1 cellular context compared by ENCODE assay signal in the genomic region with DNA sequence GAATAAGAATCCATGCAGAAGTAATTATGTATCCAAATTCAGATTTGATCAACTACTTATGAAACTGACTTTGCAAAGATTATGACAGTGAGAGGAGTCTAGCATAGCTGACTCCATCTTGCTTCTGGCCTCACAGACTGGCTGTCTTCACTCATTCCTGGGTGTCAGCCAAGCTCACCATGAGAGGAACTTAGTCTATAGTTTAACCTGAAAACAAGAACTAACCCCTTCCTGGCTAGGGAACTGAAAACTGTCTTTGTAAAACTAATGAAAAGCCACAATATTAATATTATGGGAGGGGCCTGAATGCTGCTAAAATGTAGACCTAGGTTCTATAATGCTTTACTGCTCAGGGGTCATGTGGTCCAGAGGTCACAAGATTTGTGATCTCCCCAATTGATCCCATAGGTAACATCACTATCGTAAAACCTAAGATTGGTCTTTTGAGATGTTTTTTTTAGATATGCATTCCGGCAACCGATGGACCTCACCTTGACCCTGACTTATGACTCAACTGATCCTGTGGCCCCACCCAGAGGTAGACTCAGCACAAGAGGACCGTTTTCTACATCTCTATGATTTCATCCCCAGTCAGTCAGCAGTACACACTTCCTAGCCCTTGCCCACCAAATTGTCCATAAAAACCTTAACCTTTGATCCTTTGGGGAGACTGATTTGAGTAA.
TF ChIP-seq lines count a peak whose summit lies in the region.

No MANE protein-coding gene starts in this region.

TF ChIP-seq in GM12878, 131 proteins besides CTCF, POLR2A, EP300 and RAD21 (continued from another document and continues in another):
- TF ChIP-seq, protein P1, sequence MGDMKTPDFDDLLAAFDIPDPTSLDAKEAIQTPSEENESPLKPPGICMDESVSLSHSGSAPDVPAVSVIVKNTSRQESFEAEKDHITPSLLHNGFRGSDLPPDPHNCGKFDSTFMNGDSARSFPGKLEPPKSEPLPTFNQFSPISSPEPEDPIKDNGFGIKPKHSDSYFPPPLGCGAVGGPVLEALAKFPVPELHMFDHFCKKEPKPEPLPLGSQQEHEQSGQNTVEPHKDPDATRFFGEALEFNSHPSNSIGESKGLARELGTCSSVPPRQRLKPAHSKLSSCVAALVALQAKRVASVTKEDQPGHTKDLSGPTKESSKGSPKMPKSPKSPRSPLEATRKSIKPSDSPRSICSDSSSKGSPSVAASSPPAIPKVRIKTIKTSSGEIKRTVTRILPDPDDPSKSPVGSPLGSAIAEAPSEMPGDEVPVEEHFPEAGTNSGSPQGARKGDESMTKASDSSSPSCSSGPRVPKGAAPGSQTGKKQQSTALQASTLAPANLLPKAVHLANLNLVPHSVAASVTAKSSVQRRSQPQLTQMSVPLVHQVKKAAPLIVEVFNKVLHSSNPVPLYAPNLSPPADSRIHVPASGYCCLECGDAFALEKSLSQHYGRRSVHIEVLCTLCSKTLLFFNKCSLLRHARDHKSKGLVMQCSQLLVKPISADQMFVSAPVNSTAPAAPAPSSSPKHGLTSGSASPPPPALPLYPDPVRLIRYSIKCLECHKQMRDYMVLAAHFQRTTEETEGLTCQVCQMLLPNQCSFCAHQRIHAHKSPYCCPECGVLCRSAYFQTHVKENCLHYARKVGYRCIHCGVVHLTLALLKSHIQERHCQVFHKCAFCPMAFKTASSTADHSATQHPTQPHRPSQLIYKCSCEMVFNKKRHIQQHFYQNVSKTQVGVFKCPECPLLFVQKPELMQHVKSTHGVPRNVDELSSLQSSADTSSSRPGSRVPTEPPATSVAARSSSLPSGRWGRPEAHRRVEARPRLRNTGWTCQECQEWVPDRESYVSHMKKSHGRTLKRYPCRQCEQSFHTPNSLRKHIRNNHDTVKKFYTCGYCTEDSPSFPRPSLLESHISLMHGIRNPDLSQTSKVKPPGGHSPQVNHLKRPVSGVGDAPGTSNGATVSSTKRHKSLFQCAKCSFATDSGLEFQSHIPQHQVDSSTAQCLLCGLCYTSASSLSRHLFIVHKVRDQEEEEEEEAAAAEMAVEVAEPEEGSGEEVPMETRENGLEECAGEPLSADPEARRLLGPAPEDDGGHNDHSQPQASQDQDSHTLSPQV (IDR thresholded peaks at IDR 0.05), result peak; percentile 99
- TF ChIP-seq NRF1 (conservative IDR thresholded peaks at IDR 0.05; ENCODE audit: low read depth, low read length) (no peak), NR2C1 (IDR thresholded peaks at IDR 0.05) (no peak; the same call in 1 of the 2 replicates), CREM (IDR thresholded peaks at IDR 0.05; ENCODE audit: low read depth) (no peak), ZNF274 (IDR thresholded peaks at IDR 0.05; ENCODE audit: insufficient read depth, insufficient read length) (no peak), EZH2 (IDR thresholded peaks at IDR 0.05; ENCODE audit: borderline replicate concordance, control insufficient read depth, low read depth, low read length) (no peak), SPI1 (IDR thresholded peaks at IDR 0.05; ENCODE audit: borderline replicate concordance, insufficient read depth, low read depth, low read length) (peak; percentile 91), TCF3 (IDR thresholded peaks at IDR 0.05; ENCODE audit: borderline replicate concordance, insufficient read depth, low read depth, low read length) (no peak), YY1 (IDR thresholded peaks at IDR 0.05; ENCODE audit: low read depth, low read length) (0 out of 2 replicates have a peak, but pooled peaks have one; percentile 39), ZNF217 (IDR thresholded peaks at IDR 0.05) (no peak), SMC3 (IDR thresholded peaks at IDR 0.05; ENCODE audit: borderline replicate concordance, low read length) (peak; percentile 19; the same call in 1 of the 2 replicates), SIN3A (IDR thresholded peaks at IDR 0.05; ENCODE audit: low read depth, low read length) (no peak), SRF (IDR thresholded peaks at IDR 0.05; ENCODE audit: low read depth in 2 of 2, low read length in 2 of 2) (no peak), NR2C2 (IDR thresholded peaks at IDR 0.05; ENCODE audit: borderline replicate concordance, control insufficient read depth, insufficient read length, low read depth) (no peak), WRNIP1 (IDR thresholded peaks at IDR 0.05; ENCODE audit: borderline replicate concordance, low read depth, low read length) (no peak), TBL1XR1 (IDR thresholded peaks at IDR 0.05; ENCODE audit: low read depth, low read length) (0 out of 2 replicates have a peak, but pooled peaks have one; percentile 22), SMAD5 (IDR thresholded peaks at IDR 0.05; ENCODE audit: low read depth) (no peak), ZBED1 (IDR thresholded peaks at IDR 0.05; ENCODE audit: borderline replicate concordance) (no peak), DPF2 (IDR thresholded peaks at IDR 0.05) (no peak; the same call in 1 of the 2 replicates), POLR2AphosphoS2 (IDR thresholded peaks at IDR 0.05; ENCODE audit: low read depth, low read length) (no peak), ZZZ3 (IDR thresholded peaks at IDR 0.05; ENCODE audit: control insufficient read depth, insufficient read length, low read depth) (no peak), KDM1A (IDR thresholded peaks at IDR 0.05; ENCODE audit: borderline replicate concordance) (no peak), STAT1 (conservative IDR thresholded peaks at IDR 0.05) (no peak), RELA (IDR thresholded peaks at IDR 0.05; ENCODE audit: borderline replicate concordance, partially characterized antibody) (no peak), JUND (IDR thresholded peaks at IDR 0.05; ENCODE audit: low read depth, low read length) (no peak), YBX1 (IDR thresholded peaks at IDR 0.05) (no peak), KAT2A (conservative IDR thresholded peaks at IDR 0.05; ENCODE audit: control insufficient read depth, low read depth, low read length) (no peak), TCF12 (IDR thresholded peaks at IDR 0.05; ENCODE audit: low read depth, low read length) (no peak), NFYA (IDR thresholded peaks at IDR 0.05; ENCODE audit: borderline replicate concordance, low read depth, low read length) (no peak), SP1 (IDR thresholded peaks at IDR 0.05; ENCODE audit: low read depth, low read length) (no peak), HDGF (IDR thresholded peaks at IDR 0.05) (no peak), MXI1 (IDR thresholded peaks at IDR 0.05; ENCODE audit: low read depth, low read length) (no peak)
- TF ChIP-seq, protein P2, sequence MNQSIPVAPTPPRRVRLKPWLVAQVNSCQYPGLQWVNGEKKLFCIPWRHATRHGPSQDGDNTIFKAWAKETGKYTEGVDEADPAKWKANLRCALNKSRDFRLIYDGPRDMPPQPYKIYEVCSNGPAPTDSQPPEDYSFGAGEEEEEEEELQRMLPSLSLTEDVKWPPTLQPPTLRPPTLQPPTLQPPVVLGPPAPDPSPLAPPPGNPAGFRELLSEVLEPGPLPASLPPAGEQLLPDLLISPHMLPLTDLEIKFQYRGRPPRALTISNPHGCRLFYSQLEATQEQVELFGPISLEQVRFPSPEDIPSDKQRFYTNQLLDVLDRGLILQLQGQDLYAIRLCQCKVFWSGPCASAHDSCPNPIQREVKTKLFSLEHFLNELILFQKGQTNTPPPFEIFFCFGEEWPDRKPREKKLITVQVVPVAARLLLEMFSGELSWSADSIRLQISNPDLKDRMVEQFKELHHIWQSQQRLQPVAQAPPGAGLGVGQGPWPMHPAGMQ (IDR thresholded peaks at IDR 0.05; ENCODE audit: borderline replicate concordance), result no peak
- TF ChIP-seq, protein P3, sequence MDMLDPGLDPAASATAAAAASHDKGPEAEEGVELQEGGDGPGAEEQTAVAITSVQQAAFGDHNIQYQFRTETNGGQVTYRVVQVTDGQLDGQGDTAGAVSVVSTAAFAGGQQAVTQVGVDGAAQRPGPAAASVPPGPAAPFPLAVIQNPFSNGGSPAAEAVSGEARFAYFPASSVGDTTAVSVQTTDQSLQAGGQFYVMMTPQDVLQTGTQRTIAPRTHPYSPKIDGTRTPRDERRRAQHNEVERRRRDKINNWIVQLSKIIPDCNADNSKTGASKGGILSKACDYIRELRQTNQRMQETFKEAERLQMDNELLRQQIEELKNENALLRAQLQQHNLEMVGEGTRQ (IDR thresholded peaks at IDR 0.05; ENCODE audit: borderline replicate concordance, low read depth, low read length), result no peak
- TF ChIP-seq, protein P4, sequence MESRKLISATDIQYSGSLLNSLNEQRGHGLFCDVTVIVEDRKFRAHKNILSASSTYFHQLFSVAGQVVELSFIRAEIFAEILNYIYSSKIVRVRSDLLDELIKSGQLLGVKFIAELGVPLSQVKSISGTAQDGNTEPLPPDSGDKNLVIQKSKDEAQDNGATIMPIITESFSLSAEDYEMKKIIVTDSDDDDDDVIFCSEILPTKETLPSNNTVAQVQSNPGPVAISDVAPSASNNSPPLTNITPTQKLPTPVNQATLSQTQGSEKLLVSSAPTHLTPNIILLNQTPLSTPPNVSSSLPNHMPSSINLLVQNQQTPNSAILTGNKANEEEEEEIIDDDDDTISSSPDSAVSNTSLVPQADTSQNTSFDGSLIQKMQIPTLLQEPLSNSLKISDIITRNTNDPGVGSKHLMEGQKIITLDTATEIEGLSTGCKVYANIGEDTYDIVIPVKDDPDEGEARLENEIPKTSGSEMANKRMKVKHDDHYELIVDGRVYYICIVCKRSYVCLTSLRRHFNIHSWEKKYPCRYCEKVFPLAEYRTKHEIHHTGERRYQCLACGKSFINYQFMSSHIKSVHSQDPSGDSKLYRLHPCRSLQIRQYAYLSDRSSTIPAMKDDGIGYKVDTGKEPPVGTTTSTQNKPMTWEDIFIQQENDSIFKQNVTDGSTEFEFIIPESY (IDR thresholded peaks at IDR 0.05), result no peak
- TF ChIP-seq, protein P5, sequence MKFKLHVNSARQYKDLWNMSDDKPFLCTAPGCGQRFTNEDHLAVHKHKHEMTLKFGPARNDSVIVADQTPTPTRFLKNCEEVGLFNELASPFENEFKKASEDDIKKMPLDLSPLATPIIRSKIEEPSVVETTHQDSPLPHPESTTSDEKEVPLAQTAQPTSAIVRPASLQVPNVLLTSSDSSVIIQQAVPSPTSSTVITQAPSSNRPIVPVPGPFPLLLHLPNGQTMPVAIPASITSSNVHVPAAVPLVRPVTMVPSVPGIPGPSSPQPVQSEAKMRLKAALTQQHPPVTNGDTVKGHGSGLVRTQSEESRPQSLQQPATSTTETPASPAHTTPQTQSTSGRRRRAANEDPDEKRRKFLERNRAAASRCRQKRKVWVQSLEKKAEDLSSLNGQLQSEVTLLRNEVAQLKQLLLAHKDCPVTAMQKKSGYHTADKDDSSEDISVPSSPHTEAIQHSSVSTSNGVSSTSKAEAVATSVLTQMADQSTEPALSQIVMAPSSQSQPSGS (IDR thresholded peaks at IDR 0.05; ENCODE audit: low read length), result no peak
- TF ChIP-seq, protein P6, sequence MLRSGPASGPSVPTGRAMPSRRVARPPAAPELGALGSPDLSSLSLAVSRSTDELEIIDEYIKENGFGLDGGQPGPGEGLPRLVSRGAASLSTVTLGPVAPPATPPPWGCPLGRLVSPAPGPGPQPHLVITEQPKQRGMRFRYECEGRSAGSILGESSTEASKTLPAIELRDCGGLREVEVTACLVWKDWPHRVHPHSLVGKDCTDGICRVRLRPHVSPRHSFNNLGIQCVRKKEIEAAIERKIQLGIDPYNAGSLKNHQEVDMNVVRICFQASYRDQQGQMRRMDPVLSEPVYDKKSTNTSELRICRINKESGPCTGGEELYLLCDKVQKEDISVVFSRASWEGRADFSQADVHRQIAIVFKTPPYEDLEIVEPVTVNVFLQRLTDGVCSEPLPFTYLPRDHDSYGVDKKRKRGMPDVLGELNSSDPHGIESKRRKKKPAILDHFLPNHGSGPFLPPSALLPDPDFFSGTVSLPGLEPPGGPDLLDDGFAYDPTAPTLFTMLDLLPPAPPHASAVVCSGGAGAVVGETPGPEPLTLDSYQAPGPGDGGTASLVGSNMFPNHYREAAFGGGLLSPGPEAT (IDR thresholded peaks at IDR 0.05; ENCODE audit: low read depth), result no peak
- TF ChIP-seq, protein P7, sequence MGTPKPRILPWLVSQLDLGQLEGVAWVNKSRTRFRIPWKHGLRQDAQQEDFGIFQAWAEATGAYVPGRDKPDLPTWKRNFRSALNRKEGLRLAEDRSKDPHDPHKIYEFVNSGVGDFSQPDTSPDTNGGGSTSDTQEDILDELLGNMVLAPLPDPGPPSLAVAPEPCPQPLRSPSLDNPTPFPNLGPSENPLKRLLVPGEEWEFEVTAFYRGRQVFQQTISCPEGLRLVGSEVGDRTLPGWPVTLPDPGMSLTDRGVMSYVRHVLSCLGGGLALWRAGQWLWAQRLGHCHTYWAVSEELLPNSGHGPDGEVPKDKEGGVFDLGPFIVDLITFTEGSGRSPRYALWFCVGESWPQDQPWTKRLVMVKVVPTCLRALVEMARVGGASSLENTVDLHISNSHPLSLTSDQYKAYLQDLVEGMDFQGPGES (IDR thresholded peaks at IDR 0.05), result no peak
- TF ChIP-seq, protein P8, sequence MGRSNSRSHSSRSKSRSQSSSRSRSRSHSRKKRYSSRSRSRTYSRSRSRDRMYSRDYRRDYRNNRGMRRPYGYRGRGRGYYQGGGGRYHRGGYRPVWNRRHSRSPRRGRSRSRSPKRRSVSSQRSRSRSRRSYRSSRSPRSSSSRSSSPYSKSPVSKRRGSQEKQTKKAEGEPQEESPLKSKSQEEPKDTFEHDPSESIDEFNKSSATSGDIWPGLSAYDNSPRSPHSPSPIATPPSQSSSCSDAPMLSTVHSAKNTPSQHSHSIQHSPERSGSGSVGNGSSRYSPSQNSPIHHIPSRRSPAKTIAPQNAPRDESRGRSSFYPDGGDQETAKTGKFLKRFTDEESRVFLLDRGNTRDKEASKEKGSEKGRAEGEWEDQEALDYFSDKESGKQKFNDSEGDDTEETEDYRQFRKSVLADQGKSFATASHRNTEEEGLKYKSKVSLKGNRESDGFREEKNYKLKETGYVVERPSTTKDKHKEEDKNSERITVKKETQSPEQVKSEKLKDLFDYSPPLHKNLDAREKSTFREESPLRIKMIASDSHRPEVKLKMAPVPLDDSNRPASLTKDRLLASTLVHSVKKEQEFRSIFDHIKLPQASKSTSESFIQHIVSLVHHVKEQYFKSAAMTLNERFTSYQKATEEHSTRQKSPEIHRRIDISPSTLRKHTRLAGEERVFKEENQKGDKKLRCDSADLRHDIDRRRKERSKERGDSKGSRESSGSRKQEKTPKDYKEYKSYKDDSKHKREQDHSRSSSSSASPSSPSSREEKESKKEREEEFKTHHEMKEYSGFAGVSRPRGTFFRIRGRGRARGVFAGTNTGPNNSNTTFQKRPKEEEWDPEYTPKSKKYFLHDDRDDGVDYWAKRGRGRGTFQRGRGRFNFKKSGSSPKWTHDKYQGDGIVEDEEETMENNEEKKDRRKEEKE (IDR thresholded peaks at IDR 0.05), result no peak
